ENCODE assay signal across 1 cellular context in the genomic region with DNA sequence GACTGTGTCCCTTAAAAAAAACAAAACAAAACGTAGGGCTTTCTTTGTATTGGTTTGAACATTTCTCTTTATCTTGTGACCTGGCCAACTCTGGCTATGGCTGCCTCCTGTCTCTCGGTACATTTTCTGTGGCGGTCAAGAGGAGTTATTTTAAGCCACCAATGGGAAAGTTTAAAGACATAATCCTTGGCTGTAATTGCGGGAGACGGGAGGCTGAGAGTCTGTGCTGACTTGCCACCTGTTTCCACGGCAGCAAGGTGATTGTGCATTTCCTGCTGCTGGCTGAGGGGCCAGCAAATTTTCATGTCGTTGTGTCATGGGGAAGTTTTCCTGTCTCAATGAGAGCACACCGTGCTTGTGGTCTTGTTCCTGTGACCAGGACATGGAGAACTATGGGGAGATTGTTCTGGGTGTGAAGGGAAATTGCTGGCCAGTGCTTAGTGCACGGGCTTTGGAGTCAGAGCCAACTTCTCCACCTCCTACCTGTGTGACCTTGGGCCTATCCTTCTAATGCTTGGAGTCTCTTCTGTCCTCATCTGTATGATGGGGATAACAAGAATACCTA.
A peak's percentile ranks its signal among the peaks of the same experiment; 100 is the strongest.
TF ChIP-seq lines count a peak whose summit lies in the region.

No MANE protein-coding gene starts in this region.

TF ChIP-seq in K562, 482 proteins besides CTCF, POLR2A, EP300 and RAD21 (continued from another document and continues in another):
- TF ChIP-seq, protein P1, sequence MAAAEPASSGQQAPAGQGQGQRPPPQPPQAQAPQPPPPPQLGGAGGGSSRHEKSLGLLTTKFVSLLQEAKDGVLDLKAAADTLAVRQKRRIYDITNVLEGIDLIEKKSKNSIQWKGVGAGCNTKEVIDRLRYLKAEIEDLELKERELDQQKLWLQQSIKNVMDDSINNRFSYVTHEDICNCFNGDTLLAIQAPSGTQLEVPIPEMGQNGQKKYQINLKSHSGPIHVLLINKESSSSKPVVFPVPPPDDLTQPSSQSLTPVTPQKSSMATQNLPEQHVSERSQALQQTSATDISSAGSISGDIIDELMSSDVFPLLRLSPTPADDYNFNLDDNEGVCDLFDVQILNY (CRISPR knock-in tag; IDR thresholded peaks at IDR 0.05) = no peak
- TF ChIP-seq, protein P2, sequence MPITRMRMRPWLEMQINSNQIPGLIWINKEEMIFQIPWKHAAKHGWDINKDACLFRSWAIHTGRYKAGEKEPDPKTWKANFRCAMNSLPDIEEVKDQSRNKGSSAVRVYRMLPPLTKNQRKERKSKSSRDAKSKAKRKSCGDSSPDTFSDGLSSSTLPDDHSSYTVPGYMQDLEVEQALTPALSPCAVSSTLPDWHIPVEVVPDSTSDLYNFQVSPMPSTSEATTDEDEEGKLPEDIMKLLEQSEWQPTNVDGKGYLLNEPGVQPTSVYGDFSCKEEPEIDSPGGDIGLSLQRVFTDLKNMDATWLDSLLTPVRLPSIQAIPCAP (CRISPR knock-in tag; IDR thresholded peaks at IDR 0.05; ENCODE audit: borderline replicate concordance) = no peak
- TF ChIP-seq RFX7 (CRISPR knock-in tag; IDR thresholded peaks at IDR 0.05) (no peak), CHD2 (IDR thresholded peaks at IDR 0.05; ENCODE audit: low read depth, low read length) (no peak), NR4A1 (CRISPR knock-in tag; IDR thresholded peaks at IDR 0.05) (no peak), NR4A1 (tag; IDR thresholded peaks at IDR 0.05) (0 out of 2 replicates have a peak, but pooled peaks have one; percentile 36), ZFP36 (IDR thresholded peaks at IDR 0.05; ENCODE audit: low read depth, low read length, partially characterized antibody) (no peak), CBX2 (IDR thresholded peaks at IDR 0.05; ENCODE audit: insufficient read depth, low read length, poor library complexity, severe bottlenecking) (no peak), ETV6 (IDR thresholded peaks at IDR 0.05; ENCODE audit: borderline replicate concordance in 1 of 2, low read depth in 2 of 2, low read length in 1 of 2) (no peak), ETV6 (CRISPR knock-in tag; IDR thresholded peaks at IDR 0.05; ENCODE audit: borderline replicate concordance) (no peak), YY1 (IDR thresholded peaks at IDR 0.05; ENCODE audit: borderline replicate concordance in 1 of 3, control insufficient read depth in 1 of 3, extremely low read depth in 1 of 3, insufficient read depth in 3 of 3, insufficient read length in 1 of 3, insufficient replicate concordance in 2 of 3, low read depth in 1 of 3, low read length in 2 of 3) (no peak), ZC3H8 (IDR thresholded peaks at IDR 0.05) (no peak), ADNP (tag; IDR thresholded peaks at IDR 0.05) (no peak), FOXK2 (conservative IDR thresholded peaks at IDR 0.05 in 1 of 2, IDR thresholded peaks at IDR 0.05 in 1 of 2; ENCODE audit: low read depth in 2 of 2) (no peak), ZNF780A (CRISPR knock-in tag; IDR thresholded peaks at IDR 0.05) (no peak), ZBED1 (IDR thresholded peaks at IDR 0.05) (no peak), CTBP1 (IDR thresholded peaks at IDR 0.05; ENCODE audit: borderline replicate concordance) (peak; percentile 38; the same call in 1 of the 2 replicates), DDX20 (tag; IDR thresholded peaks at IDR 0.05; ENCODE audit: low read depth) (no peak), FOXA3 (CRISPR knock-in tag; conservative IDR thresholded peaks at IDR 0.05 in 1 of 2, IDR thresholded peaks at IDR 0.05 in 1 of 2) (no peak), ZNF431 (CRISPR knock-in tag; IDR thresholded peaks at IDR 0.05) (no peak), TGIF2 (CRISPR knock-in tag; IDR thresholded peaks at IDR 0.05) (no peak), ZBTB1 (CRISPR knock-in tag; IDR thresholded peaks at IDR 0.05; ENCODE audit: borderline replicate concordance, low read depth) (no peak), EGR1 (conservative IDR thresholded peaks at IDR 0.05) (no peak), MAFG (tag; conservative IDR thresholded peaks at IDR 0.05) (peak; percentile 46; the same call in 1 of the 2 replicates), HDAC8 (tag; IDR thresholded peaks at IDR 0.05) (no peak), SLC30A9 (CRISPR knock-in tag; IDR thresholded peaks at IDR 0.05) (no peak), YBX1 (IDR thresholded peaks at IDR 0.05) (no peak), NCOA6 (IDR thresholded peaks at IDR 0.05) (no peak), DPF2 (IDR thresholded peaks at IDR 0.05) (no peak; the same call in 1 of the 2 replicates), ZNF311 (CRISPR knock-in tag; IDR thresholded peaks at IDR 0.05) (no peak), KDM1A (IDR thresholded peaks at IDR 0.05) (0 out of 4 replicates have a peak, but pooled peaks of 1 of the 2 experiments have one; percentile 21), GTF2A2 (tag; IDR thresholded peaks at IDR 0.05) (0 out of 2 replicates have a peak, but pooled peaks have one; percentile 1), ZC3H11A (IDR thresholded peaks at IDR 0.05; ENCODE audit: low read depth, low read length) (no peak), ZNF316 (IDR thresholded peaks at IDR 0.05) (peak; percentile 60), ZC3H4 (CRISPR knock-in tag; IDR thresholded peaks at IDR 0.05; ENCODE audit: borderline replicate concordance) (no peak), L3MBTL2 (IDR thresholded peaks at IDR 0.05) (peak; percentile 54), ZNF830 (CRISPR knock-in tag; IDR thresholded peaks at IDR 0.05) (no peak), BRD4 (IDR thresholded peaks at IDR 0.05) (no peak), TAF1 (IDR thresholded peaks at IDR 0.05; ENCODE audit: control insufficient read depth, extremely low read depth, insufficient read depth, low read length, severe bottlenecking) (no peak), MYC (IDR thresholded peaks at IDR 0.05; ENCODE audit: low read depth, low read length) (no peak), MYC (CRISPR knock-in tag; IDR thresholded peaks at IDR 0.05; ENCODE audit: borderline replicate concordance, low read depth) (no peak), EP400 (IDR thresholded peaks at IDR 0.05) (no peak), BCOR (IDR thresholded peaks at IDR 0.05) (peak; percentile 28; the same call in 1 of the 2 replicates)
- TF ChIP-seq, protein P3, sequence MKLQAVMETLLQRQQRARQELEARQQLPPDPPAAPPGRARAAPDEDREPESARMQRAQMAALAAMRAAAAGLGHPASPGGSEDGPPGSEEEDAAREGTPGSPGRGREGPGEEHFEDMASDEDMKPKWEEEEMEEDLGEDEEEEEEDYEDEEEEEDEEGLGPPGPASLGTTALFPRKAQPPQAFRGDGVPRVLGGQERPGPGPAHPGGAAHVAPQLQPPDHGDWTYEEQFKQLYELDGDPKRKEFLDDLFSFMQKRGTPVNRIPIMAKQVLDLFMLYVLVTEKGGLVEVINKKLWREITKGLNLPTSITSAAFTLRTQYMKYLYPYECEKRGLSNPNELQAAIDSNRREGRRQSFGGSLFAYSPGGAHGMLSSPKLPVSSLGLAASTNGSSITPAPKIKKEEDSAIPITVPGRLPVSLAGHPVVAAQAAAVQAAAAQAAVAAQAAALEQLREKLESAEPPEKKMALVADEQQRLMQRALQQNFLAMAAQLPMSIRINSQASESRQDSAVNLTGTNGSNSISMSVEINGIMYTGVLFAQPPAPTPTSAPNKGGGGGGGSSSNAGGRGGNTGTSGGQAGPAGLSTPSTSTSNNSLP (IDR thresholded peaks at IDR 0.05; ENCODE audit: borderline replicate concordance, low read depth, low read length) = no peak
- TF ChIP-seq, protein P4, sequence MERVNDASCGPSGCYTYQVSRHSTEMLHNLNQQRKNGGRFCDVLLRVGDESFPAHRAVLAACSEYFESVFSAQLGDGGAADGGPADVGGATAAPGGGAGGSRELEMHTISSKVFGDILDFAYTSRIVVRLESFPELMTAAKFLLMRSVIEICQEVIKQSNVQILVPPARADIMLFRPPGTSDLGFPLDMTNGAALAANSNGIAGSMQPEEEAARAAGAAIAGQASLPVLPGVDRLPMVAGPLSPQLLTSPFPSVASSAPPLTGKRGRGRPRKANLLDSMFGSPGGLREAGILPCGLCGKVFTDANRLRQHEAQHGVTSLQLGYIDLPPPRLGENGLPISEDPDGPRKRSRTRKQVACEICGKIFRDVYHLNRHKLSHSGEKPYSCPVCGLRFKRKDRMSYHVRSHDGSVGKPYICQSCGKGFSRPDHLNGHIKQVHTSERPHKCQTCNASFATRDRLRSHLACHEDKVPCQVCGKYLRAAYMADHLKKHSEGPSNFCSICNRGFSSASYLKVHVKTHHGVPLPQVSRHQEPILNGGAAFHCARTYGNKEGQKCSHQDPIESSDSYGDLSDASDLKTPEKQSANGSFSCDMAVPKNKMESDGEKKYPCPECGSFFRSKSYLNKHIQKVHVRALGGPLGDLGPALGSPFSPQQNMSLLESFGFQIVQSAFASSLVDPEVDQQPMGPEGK (CRISPR knock-in tag; IDR thresholded peaks at IDR 0.05; ENCODE audit: borderline replicate concordance) = no peak
- TF ChIP-seq, protein P5, sequence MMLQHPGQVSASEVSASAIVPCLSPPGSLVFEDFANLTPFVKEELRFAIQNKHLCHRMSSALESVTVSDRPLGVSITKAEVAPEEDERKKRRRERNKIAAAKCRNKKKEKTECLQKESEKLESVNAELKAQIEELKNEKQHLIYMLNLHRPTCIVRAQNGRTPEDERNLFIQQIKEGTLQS (IDR thresholded peaks at IDR 0.05) = no peak
- TF ChIP-seq, protein P5 (CRISPR knock-in tag; conservative IDR thresholded peaks at IDR 0.05) = no peak
- TF ChIP-seq, protein P6, sequence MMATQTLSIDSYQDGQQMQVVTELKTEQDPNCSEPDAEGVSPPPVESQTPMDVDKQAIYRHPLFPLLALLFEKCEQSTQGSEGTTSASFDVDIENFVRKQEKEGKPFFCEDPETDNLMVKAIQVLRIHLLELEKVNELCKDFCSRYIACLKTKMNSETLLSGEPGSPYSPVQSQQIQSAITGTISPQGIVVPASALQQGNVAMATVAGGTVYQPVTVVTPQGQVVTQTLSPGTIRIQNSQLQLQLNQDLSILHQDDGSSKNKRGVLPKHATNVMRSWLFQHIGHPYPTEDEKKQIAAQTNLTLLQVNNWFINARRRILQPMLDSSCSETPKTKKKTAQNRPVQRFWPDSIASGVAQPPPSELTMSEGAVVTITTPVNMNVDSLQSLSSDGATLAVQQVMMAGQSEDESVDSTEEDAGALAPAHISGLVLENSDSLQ (IDR thresholded peaks at IDR 0.05) = no peak; the same call in 1 of the 2 replicates
- TF ChIP-seq, protein P7, sequence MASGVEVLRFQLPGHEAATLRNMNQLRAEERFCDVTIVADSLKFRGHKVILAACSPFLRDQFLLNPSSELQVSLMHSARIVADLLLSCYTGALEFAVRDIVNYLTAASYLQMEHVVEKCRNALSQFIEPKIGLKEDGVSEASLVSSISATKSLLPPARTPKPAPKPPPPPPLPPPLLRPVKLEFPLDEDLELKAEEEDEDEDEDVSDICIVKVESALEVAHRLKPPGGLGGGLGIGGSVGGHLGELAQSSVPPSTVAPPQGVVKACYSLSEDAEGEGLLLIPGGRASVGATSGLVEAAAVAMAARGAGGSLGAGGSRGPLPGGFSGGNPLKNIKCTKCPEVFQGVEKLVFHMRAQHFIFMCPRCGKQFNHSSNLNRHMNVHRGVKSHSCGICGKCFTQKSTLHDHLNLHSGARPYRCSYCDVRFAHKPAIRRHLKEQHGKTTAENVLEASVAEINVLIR (CRISPR knock-in tag; IDR thresholded peaks at IDR 0.05) = no peak
- TF ChIP-seq, protein P8, sequence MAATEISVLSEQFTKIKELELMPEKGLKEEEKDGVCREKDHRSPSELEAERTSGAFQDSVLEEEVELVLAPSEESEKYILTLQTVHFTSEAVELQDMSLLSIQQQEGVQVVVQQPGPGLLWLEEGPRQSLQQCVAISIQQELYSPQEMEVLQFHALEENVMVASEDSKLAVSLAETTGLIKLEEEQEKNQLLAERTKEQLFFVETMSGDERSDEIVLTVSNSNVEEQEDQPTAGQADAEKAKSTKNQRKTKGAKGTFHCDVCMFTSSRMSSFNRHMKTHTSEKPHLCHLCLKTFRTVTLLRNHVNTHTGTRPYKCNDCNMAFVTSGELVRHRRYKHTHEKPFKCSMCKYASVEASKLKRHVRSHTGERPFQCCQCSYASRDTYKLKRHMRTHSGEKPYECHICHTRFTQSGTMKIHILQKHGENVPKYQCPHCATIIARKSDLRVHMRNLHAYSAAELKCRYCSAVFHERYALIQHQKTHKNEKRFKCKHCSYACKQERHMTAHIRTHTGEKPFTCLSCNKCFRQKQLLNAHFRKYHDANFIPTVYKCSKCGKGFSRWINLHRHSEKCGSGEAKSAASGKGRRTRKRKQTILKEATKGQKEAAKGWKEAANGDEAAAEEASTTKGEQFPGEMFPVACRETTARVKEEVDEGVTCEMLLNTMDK (IDR thresholded peaks at IDR 0.05; ENCODE audit: borderline replicate concordance, insufficient read depth, low read depth, low read length, poor library complexity, severe bottlenecking) = no peak
- TF ChIP-seq, protein P9, sequence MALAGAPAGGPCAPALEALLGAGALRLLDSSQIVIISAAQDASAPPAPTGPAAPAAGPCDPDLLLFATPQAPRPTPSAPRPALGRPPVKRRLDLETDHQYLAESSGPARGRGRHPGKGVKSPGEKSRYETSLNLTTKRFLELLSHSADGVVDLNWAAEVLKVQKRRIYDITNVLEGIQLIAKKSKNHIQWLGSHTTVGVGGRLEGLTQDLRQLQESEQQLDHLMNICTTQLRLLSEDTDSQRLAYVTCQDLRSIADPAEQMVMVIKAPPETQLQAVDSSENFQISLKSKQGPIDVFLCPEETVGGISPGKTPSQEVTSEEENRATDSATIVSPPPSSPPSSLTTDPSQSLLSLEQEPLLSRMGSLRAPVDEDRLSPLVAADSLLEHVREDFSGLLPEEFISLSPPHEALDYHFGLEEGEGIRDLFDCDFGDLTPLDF (CRISPR knock-in tag; IDR thresholded peaks at IDR 0.05) = no peak
- TF ChIP-seq, protein P10, sequence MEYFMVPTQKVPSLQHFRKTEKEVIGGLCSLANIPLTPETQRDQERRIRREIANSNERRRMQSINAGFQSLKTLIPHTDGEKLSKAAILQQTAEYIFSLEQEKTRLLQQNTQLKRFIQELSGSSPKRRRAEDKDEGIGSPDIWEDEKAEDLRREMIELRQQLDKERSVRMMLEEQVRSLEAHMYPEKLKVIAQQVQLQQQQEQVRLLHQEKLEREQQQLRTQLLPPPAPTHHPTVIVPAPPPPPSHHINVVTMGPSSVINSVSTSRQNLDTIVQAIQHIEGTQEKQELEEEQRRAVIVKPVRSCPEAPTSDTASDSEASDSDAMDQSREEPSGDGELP (CRISPR knock-in tag; IDR thresholded peaks at IDR 0.05; ENCODE audit: borderline replicate concordance) = no peak
- TF ChIP-seq, protein P11, sequence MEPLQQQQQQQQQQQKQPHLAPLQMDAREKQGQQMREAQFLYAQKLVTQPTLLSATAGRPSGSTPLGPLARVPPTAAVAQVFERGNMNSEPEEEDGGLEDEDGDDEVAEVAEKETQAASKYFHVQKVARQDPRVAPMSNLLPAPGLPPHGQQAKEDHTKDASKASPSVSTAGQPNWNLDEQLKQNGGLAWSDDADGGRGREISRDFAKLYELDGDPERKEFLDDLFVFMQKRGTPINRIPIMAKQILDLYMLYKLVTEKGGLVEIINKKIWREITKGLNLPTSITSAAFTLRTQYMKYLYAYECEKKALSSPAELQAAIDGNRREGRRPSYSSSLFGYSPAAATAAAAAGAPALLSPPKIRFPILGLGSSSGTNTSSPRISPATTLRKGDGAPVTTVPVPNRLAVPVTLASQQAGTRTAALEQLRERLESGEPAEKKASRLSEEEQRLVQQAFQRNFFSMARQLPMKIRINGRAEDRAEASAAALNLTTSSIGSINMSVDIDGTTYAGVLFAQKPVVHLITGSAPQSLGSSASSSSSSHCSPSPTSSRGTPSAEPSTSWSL (CRISPR knock-in tag; IDR thresholded peaks at IDR 0.05; ENCODE audit: borderline replicate concordance) = no peak
